Comparison of ENCODE assay signal across 4 cellular contexts in the genomic region with DNA sequence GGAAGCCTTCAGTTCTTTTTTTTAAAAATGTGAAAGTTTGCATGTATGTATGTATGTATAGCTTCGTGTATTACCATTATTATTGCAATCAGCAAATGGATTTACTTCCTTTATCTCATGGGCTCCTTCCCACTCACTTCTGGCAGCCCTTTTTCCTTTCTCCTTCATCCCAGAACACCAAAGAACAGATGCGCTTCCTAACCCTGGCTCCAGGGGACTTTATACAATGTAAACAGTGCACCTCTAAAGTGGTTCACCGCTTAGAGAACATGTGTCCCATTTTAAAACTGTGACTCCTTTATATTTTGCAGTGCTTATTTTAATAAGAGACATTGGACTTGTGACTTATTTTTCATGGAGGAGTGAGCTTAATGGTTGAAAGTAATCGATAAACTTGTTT. TPM values are rescaled to one million over a fixed set of nuclear protein-coding genes. Genes with fewer than 3 reads are reported as not detected.
"Had no signal": no experiment of that assay in that cellular context is flagged by ENCODE, and none has a peak within 500 bp of the region (broad histone marks: within the 10 kb centered on the region; RNA-seq: fewer than 3 reads in every experiment).

No MANE protein-coding gene starts in this region.

RNA-seq across cellular contexts. Expression of a gene that starts 13.2 kb away (rescaled TPM):
- total RNA-seq: LHCN-M2, MCF 10A had no signal

RNA-seq across cellular contexts. Expression of a gene that starts 40.6 kb away (rescaled TPM):
- total RNA-seq: LHCN-M2, M059J, NCI-H460 had no signal
